In the genomic region with DNA sequence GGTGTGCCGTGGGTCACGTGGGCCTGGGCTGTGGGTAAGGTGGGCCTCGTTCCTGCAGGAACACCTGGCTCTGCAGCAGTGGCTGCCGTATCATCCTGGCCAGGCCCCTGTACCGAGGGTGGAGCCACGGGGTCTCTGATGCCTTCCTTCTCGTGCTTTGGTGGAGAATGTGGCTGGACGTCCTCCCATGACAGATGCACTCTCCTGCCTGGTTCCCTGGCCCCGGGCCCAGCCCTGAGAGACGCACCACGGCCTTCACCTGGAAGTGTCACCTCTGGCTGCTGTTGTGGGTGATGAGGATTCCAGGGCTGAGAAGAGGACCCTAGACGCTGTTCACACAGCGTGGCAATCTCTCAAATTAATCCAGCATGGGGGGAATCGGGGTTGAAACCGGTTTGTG, we compare ENCODE assay signal across 19 cellular contexts. TPM values are rescaled to one million over a fixed set of nuclear protein-coding genes. Genes with fewer than 3 reads are reported as not detected.
DNase-seq lines count a peak whose midpoint lies in the region; ATAC-seq and TF ChIP-seq lines count a peak whose summit lies in the region.
"Had no signal": no experiment of that assay in that cellular context is flagged by ENCODE, and none has a peak within 500 bp of the region (broad histone marks: within the 10 kb centered on the region; RNA-seq: fewer than 3 reads in every experiment).

No MANE protein-coding gene starts in this region.

- H4K8ac ChIP-seq in H9 (replicated peaks; ENCODE audit: insufficient read length, low read depth, low read length): no peak overlapping the region

- no peak overlapping the region for H3K4ac ChIP-seq in H9 (ENCODE audit: low read depth, low read length)

- no peaks in the 10 kb centered on the region for H3K79me2 ChIP-seq in H9 (ENCODE audit: insufficient read depth, low read length)

- H2AK5ac ChIP-seq in H9 (ENCODE audit: insufficient read length, low read length): no peak overlapping the region

- H3K4me1 ChIP-seq in H9 (ENCODE audit: insufficient read depth, low read length) (no peaks in the 10 kb centered on the region), esophagus muscularis mucosa (peaks cover 15 to 49% (median 30%) of the 10 kb centered on the region in 4 donors), skeletal muscle tissue (ENCODE audit: control insufficient read depth in 3 of 3, insufficient read depth in 3 of 3, low read length in 3 of 3) (peaks cover 8 to 40% (median 19%) of the 10 kb centered on the region in 3 donors)
- H3K4me1 ChIP-seq: Caco-2 had no signal

- peaks cover 2% of the 10 kb centered on the region for H4K20me1 ChIP-seq in H9 (ENCODE audit: control insufficient read depth, insufficient read depth, insufficient read length)

- TF ChIP-seq POLR2A in esophagus muscularis mucosa (IDR thresholded peaks at IDR 0.05; ENCODE audit: low read depth): no peak

- ATAC-seq in activated naive CD8-positive, alpha-beta T cell treated with anti-CD3 and anti-CD28 coated beads, Interleukin-2, amount 50 U/mL, for 24 hours: no peak
- no peak for ATAC-seq in HG03520 (IDR thresholded peaks at IDR 0.05; ENCODE audit: unreplicated experiment)
- no peak for ATAC-seq in HG02763 (IDR thresholded peaks at IDR 0.05; ENCODE audit: unreplicated experiment)
- ATAC-seq: PC-3 had no signal

- intact Hi-C loops in esophagus muscularis mucosa (cut with DNase I): no loop called here

- peaks cover 24% of the 10 kb centered on the region for H3K4me1 Mint-ChIP-seq in activated naive CD8-positive, alpha-beta T cell treated with anti-CD3 and anti-CD28 coated beads, Interleukin-2, amount 50 U/mL, for 24 hours
- H3K4me1 Mint-ChIP-seq in activated naive CD8-positive, alpha-beta T cell treated with anti-CD3 and anti-CD28 coated beads for 36 hours: peaks cover 4% of the 10 kb centered on the region
- peaks cover 9 to 15% of the 10 kb centered on the region in 2 experiments for H3K4me1 Mint-ChIP-seq in H9

- TF ChIP-seq CTCF in H9 (conservative IDR thresholded peaks at IDR 0.05) (no peak), esophagus muscularis mucosa (IDR thresholded peaks at IDR 0.05) (no peak)

- H4K91ac ChIP-seq in H9 (ENCODE audit: insufficient read length, low read depth, low read length): no peak overlapping the region

- H3K9me3 Mint-ChIP-seq in activated naive CD8-positive, alpha-beta T cell treated with anti-CD3 and anti-CD28 coated beads, Interleukin-2, amount 50 U/mL, for 24 hours: no peaks in the 10 kb centered on the region
- no peaks in the 10 kb centered on the region for H3K9me3 Mint-ChIP-seq in activated naive CD8-positive, alpha-beta T cell treated with anti-CD3 and anti-CD28 coated beads for 36 hours
- H3K9me3 Mint-ChIP-seq in H9: no peaks in the 10 kb centered on the region

- peak overlapping the region; percentile 39 for H3K27ac Mint-ChIP-seq in activated naive CD8-positive, alpha-beta T cell treated with anti-CD3 and anti-CD28 coated beads, Interleukin-2, amount 50 U/mL, for 24 hours
- no peak overlapping the region for H3K27ac Mint-ChIP-seq in activated naive CD8-positive, alpha-beta T cell treated with anti-CD3 and anti-CD28 coated beads for 36 hours
- peak overlapping the region in 2 of 3 experiments; percentile 44 to 68; a peak in 1 of 7 replicates for H3K27ac Mint-ChIP-seq in H9

- H2BK12ac ChIP-seq in H9 (ENCODE audit: insufficient read length, low read depth, low read length): no peak overlapping the region

- no peak for TF ChIP-seq EP300 in esophagus muscularis mucosa (IDR thresholded peaks at IDR 0.05)

- no peak overlapping the region for H4K5ac ChIP-seq in H9 (ENCODE audit: insufficient read length, low read depth, low read length)

- H3K36me3 Mint-ChIP-seq in activated naive CD8-positive, alpha-beta T cell treated with anti-CD3 and anti-CD28 coated beads, Interleukin-2, amount 50 U/mL, for 24 hours (ENCODE audit: low read depth): peaks cover 32% of the 10 kb centered on the region
- H3K36me3 Mint-ChIP-seq in activated naive CD8-positive, alpha-beta T cell treated with anti-CD3 and anti-CD28 coated beads for 36 hours: peaks cover 4% of the 10 kb centered on the region
- no peaks in the 10 kb centered on the region for H3K36me3 Mint-ChIP-seq in H9 (ENCODE audit: insufficient read depth in 1 of 3, low read depth in 3 of 3)

- H3T11ph ChIP-seq in H9 (ENCODE audit: low read length): no peak overlapping the region

- H3K9me3 ChIP-seq in H9 (ENCODE audit: control insufficient read depth, low read depth, low read length): no peaks in the 10 kb centered on the region
- H3K9me3 ChIP-seq in esophagus muscularis mucosa: no peaks in the 10 kb centered on the region
- H3K9me3 ChIP-seq in skeletal muscle tissue (ENCODE audit: control insufficient read depth in 3 of 3, low read length in 3 of 3): no peaks in the 10 kb centered on the region
- H3K9me3 ChIP-seq: Caco-2, HAP-1 had no signal

- H2BK15ac ChIP-seq in H9 (ENCODE audit: low read depth, low read length): no peak overlapping the region

- WGBS in H9 (ENCODE audit: extremely low coverage, insufficient read length, low lambda C conversion rate): no CpG with 5 or more reads among the region's 15 CpGs
- WGBS in esophagus muscularis mucosa: 89% methylated on average over 7 of the region's 15 CpGs

- H3K36me3 ChIP-seq in esophagus muscularis mucosa (peaks cover 0 to 41% (median 35%) of the 10 kb centered on the region in 4 donors), skeletal muscle tissue (ENCODE audit: control insufficient read depth in 3 of 3, insufficient read depth in 3 of 3, low read length in 3 of 3) (peaks cover 7 to 11% (median 10%) of the 10 kb centered on the region in 3 donors)

- H3K27me3 Mint-ChIP-seq in activated naive CD8-positive, alpha-beta T cell treated with anti-CD3 and anti-CD28 coated beads, Interleukin-2, amount 50 U/mL, for 24 hours: no peaks in the 10 kb centered on the region
- H3K27me3 Mint-ChIP-seq in activated naive CD8-positive, alpha-beta T cell treated with anti-CD3 and anti-CD28 coated beads for 36 hours: no peaks in the 10 kb centered on the region
- no peaks in the 10 kb centered on the region for H3K27me3 Mint-ChIP-seq in H9 (ENCODE audit: low read depth)

- H3K18ac ChIP-seq in H9 (ENCODE audit: insufficient read length, low read depth, low read length): no peak overlapping the region

- no peak overlapping the region for H2BK120ac ChIP-seq in H9 (ENCODE audit: low read depth, low read length, poor library complexity, severe bottlenecking)

- no peak overlapping the region for H3K4me3 ChIP-seq in esophagus muscularis mucosa
- peak overlapping the region in 1 of 3 donors; percentile 36 for H3K4me3 ChIP-seq in skeletal muscle tissue (ENCODE audit: low read length in 3 of 3)
- H3K4me3 ChIP-seq: HAP-1 had no signal

- H3K27me3 ChIP-seq in H9 (ENCODE audit: insufficient read depth, low read length) (no peaks in the 10 kb centered on the region), esophagus muscularis mucosa (no peaks in the 10 kb centered on the region), skeletal muscle tissue (ENCODE audit: control insufficient read depth in 3 of 3, insufficient read depth in 3 of 3, low read length in 3 of 3) (no peaks in the 10 kb centered on the region)

- peak overlapping the region; percentile 24 for H3K4me3 Mint-ChIP-seq in activated naive CD8-positive, alpha-beta T cell treated with anti-CD3 and anti-CD28 coated beads, Interleukin-2, amount 50 U/mL, for 24 hours
- no peak overlapping the region for H3K4me3 Mint-ChIP-seq in activated naive CD8-positive, alpha-beta T cell treated with anti-CD3 and anti-CD28 coated beads for 36 hours
- H3K4me3 Mint-ChIP-seq in H9: no peak overlapping the region

- DNase-seq in activated naive CD8-positive, alpha-beta T cell treated with anti-CD3 and anti-CD28 coated beads, Interleukin-2, amount 50 U/mL, for 24 hours: no peak
- DNase-seq in activated naive CD8-positive, alpha-beta T cell treated with anti-CD3 and anti-CD28 coated beads for 36 hours: no peak
- no peak for DNase-seq in H9
- DNase-seq in esophagus muscularis mucosa (ENCODE audit: extremely low spot score): no peak
- DNase-seq: ACHN, Caco-2, DMS153, GF-D8, MV-4-11, NCI-H1694 treated with DMSO at 0.1 percent for 48 hours, NCI-H510A, NCI-H774, PC-3 had no signal

- no peak overlapping the region for H2BK20ac ChIP-seq in H9 (ENCODE audit: low read depth, low read length, poor library complexity, severe bottlenecking)

- H3K79me1 ChIP-seq in H9 (ENCODE audit: insufficient read depth, low read depth, low read length, poor library complexity, severe bottlenecking): no peaks in the 10 kb centered on the region

- no peak overlapping the region for H3K14ac ChIP-seq in H9 (ENCODE audit: insufficient read depth, low read length)

- no peak overlapping the region for H2BK5ac ChIP-seq in H9 (ENCODE audit: insufficient read length, low read length)

- H2AFZ ChIP-seq in H9 (ENCODE audit: low read length): no peak overlapping the region

- no peak overlapping the region for H3K4me2 ChIP-seq in H9 (ENCODE audit: insufficient read depth, insufficient read length, low read length)
- H3K4me2 ChIP-seq: KMS-11 had no signal

- H3K56ac ChIP-seq in H9 (ENCODE audit: insufficient read length, low read depth, low read length): no peak overlapping the region

- H3K9ac ChIP-seq in H9 (ENCODE audit: extremely low read depth, insufficient read length, low read length) (no peak overlapping the region), skeletal muscle tissue (ENCODE audit: low read depth in 1 of 3, low read length in 3 of 3) (peak overlapping the region; percentile 22 to 77 (median 64))
- H3K9ac ChIP-seq: KMS-11 had no signal

- H3K27ac ChIP-seq in H9 (ENCODE audit: insufficient read length, low read depth, low read length) (no peak overlapping the region), esophagus muscularis mucosa (replicated peaks in 1 of 4) (peak overlapping the region; percentile 30 to 63 (median 40)), skeletal muscle tissue (ENCODE audit: low read depth, low read length) (peak overlapping the region; percentile 62)
- H3K27ac ChIP-seq: HL-60, KMS-11 had no signal

- no peaks in the 10 kb centered on the region for H3K23me2 ChIP-seq in H9 (ENCODE audit: insufficient read length, low read depth, low read length, poor library complexity, severe bottlenecking)

- no peak overlapping the region for H3K23ac ChIP-seq in H9 (ENCODE audit: insufficient read length, low read depth, low read length)

RNA-seq across cellular contexts. Expression of a gene that starts 49.5 kb away (rescaled TPM):
- 10 to 100 TPM; 94.2 to 98.5 TPM for total RNA-seq in activated naive CD8-positive, alpha-beta T cell treated with anti-CD3 and anti-CD28 coated beads for 36 hours
- 5.3 and 5.5 TPM in 2 replicates for total RNA-seq in H9 (2021)
- 10 to 100 TPM; 15.0 to 22.0 (median 17.8) TPM for total RNA-seq in esophagus muscularis mucosa
- total RNA-seq in skeletal muscle tissue: 10.4 TPM
